ENCODE assay signal across 9 cellular contexts in genomic region chr17:1709403-1709891, GRCh38. TPM values are rescaled to one million over a fixed set of nuclear protein-coding genes. Genes with fewer than 3 reads are reported as not detected.
DNase-seq lines count a peak whose midpoint lies in the region; ATAC-seq and TF ChIP-seq lines count a peak whose summit lies in the region.
"Had no signal": no experiment of that assay in that cellular context is flagged by ENCODE, and none has a peak within 500 bp of the region (broad histone marks: within the 10 kb centered on the region; RNA-seq: fewer than 3 reads in every experiment).

No MANE protein-coding gene starts in this region.

- ATAC-seq in mucosa of descending colon (peak; percentile 8), HG02759 (IDR thresholded peaks at IDR 0.05; ENCODE audit: unreplicated experiment) (no peak)

- POLR2A ChIA-PET in A673 (lab: Charles Lee; ENCODE audit: low non-redundant PET), result no interaction called here

- no peaks in the 10 kb centered on the region for H3K27me3 ChIP-seq in A673 (replicated peaks; ENCODE audit: insufficient read depth, low read depth, low read length, poor library complexity)
- no peaks in the 10 kb centered on the region for H3K27me3 ChIP-seq in effector memory CD4-positive, alpha-beta T cell (replicated peaks; ENCODE audit: control insufficient read depth, insufficient read depth, low read length, poor library complexity, severe bottlenecking)

- H3K9me3 ChIP-seq in A673 (ENCODE audit: low read depth, low read length, poor library complexity, severe bottlenecking) (no peaks in the 10 kb centered on the region), mucosa of descending colon (no peaks in the 10 kb centered on the region)
- no peaks in the 10 kb centered on the region for H3K9me3 ChIP-seq in effector memory CD4-positive, alpha-beta T cell (ENCODE audit: control insufficient read depth, low read length)

- DNase-seq in A673 (ENCODE audit: low spot score) (no peak), M059J (ENCODE audit: low read depth) (peak; percentile 21), mucosa of descending colon (no peak), anterior cingulate cortex (lab: John Stamatoyannopoulos, UW) (no peak), AG08396 (ENCODE audit: low spot score) (no peak)
- DNase-seq in effector memory CD4-positive, alpha-beta T cell, result no peak
- DNase-seq in activated CD4-positive, alpha-beta T cell treated with anti-CD3 and anti-CD28 coated beads for 48 hours, result no peak

- TF ChIP-seq CTCF in A673 (conservative IDR thresholded peaks at IDR 0.05; ENCODE audit: low read depth, low read length), result no peak
- TF ChIP-seq CTCF in mucosa of descending colon (IDR thresholded peaks at IDR 0.05), result no peak

- no TSS peak for BruUV-seq in A673 (replicated peaks; lab: Mats Ljungman, UMichigan)

- H3K27ac ChIP-seq in A673 (ENCODE audit: low read depth, low read length, poor library complexity, severe bottlenecking), result no peak overlapping the region
- H3K27ac ChIP-seq in effector memory CD4-positive, alpha-beta T cell (ENCODE audit: insufficient read depth, low read length, poor library complexity, severe bottlenecking), result no peak overlapping the region

- intact Hi-C loops in A673 (cut with micrococcal nuclease; ENCODE audit: unreplicated experiment), result no loop called here
- intact Hi-C loops in mucosa of descending colon (cut with DNase I, micrococcal nuclease), result no loop called here

- H3K4me1 ChIP-seq in A673 (ENCODE audit: insufficient read depth, low read length, poor library complexity, severe bottlenecking) (peaks cover 23% of the 10 kb centered on the region), mucosa of descending colon (ENCODE audit: low read depth) (peaks cover 28% of the 10 kb centered on the region)
- H3K4me1 ChIP-seq in effector memory CD4-positive, alpha-beta T cell (ENCODE audit: control insufficient read depth, insufficient read depth, low read length, poor library complexity, severe bottlenecking), result peaks cover 15% of the 10 kb centered on the region

- H3K4me3 ChIP-seq in A673 (ENCODE audit: low read depth, low read length, poor library complexity, severe bottlenecking) (peak overlapping the region; percentile 79), mucosa of descending colon (peak overlapping the region; percentile 70)
- peak overlapping the region; percentile 74 for H3K4me3 ChIP-seq in effector memory CD4-positive, alpha-beta T cell (ENCODE audit: insufficient read depth, low read depth, low read length, poor library complexity, severe bottlenecking)

- CTCF ChIA-PET in A673 (lab: Charles Lee), result no interaction called here

- H3K36me3 ChIP-seq in A673 (ENCODE audit: insufficient read depth, low read length, poor library complexity, severe bottlenecking) (peaks cover 6% of the 10 kb centered on the region), mucosa of descending colon (ENCODE audit: low read depth) (peaks cover 9% of the 10 kb centered on the region)
- H3K36me3 ChIP-seq in effector memory CD4-positive, alpha-beta T cell (ENCODE audit: control insufficient read depth, insufficient read depth, low read length), result no peaks in the 10 kb centered on the region

RNA-seq across cellular contexts. Expression of gene TLCD2, which starts 0.7 kb away (rescaled TPM):
- total RNA-seq in A673 (2021), result 2.1 and 4.2 TPM in 2 replicates
- 0.02 and 0.32 TPM in 2 replicates for total RNA-seq in M059J (2014; rRNA removed; shearing (Covaris generic))
- total RNA-seq in mucosa of descending colon, result 10 to 100 TPM; 29.0 to 45.6 (median 37.6) TPM

RNA-seq across cellular contexts. Expression of gene WDR81, which starts 15.1 kb away (rescaled TPM):
- total RNA-seq in A673 (2021) (18.6 and 19.4 TPM in 2 replicates), mucosa of descending colon (10 to 100 TPM; 17.3 to 27.3 (median 22.4) TPM)
- total RNA-seq in M059J (2014; rRNA removed; shearing (Covaris generic)), result 4.0 and 9.5 TPM in 2 replicates

RNA-seq across cellular contexts. Expression of gene PRPF8, which starts 24.8 kb away (rescaled TPM):
- total RNA-seq in A673 (2021) (439 and 450 TPM in 2 replicates), mucosa of descending colon (100 to 1,000 TPM; 214 to 238 (median 222) TPM)
- 52.3 and 92.8 TPM in 2 replicates for total RNA-seq in M059J (2014; rRNA removed; shearing (Covaris generic))

RNA-seq across cellular contexts. Expression of gene SERPINF2, which starts 33.2 kb away (rescaled TPM):
- 0.28 and 0.37 TPM in 2 replicates for total RNA-seq in A673 (2021)
- total RNA-seq in M059J (2014; rRNA removed; shearing (Covaris generic)), result 0.05 TPM in 1 of 2 replicates, not detected in the other
- total RNA-seq in mucosa of descending colon, result 1 to 10 TPM in 2 of 3 donors, under 1 TPM in 1; 0.78 to 8.2 (median 2.9) TPM
- total RNA-seq: glomerular endothelial cell had no signal

RNA-seq across cellular contexts. Expression of gene SERPINF1, which starts 52.4 kb away (rescaled TPM):
- total RNA-seq in A673 (2021) (47.8 and 91.0 TPM in 2 replicates), mucosa of descending colon (100 to 1,000 TPM in 1 of 3 donors, 10 to 100 TPM in 2; 16.9 to 111 (median 76.9) TPM)
- total RNA-seq in M059J (2014; rRNA removed; shearing (Covaris generic)), result not detected in 2 replicates
